1 cellular context compared by ENCODE assay signal in genomic region chr11:108551653-108552462, GRCh38.
TF ChIP-seq lines count a peak whose summit lies in the region.

No MANE protein-coding gene starts in this region.

TF ChIP-seq in GM23338, 12 proteins besides CTCF, POLR2A, EP300 and RAD21 (continued from another document):
- TF ChIP-seq, protein P1, sequence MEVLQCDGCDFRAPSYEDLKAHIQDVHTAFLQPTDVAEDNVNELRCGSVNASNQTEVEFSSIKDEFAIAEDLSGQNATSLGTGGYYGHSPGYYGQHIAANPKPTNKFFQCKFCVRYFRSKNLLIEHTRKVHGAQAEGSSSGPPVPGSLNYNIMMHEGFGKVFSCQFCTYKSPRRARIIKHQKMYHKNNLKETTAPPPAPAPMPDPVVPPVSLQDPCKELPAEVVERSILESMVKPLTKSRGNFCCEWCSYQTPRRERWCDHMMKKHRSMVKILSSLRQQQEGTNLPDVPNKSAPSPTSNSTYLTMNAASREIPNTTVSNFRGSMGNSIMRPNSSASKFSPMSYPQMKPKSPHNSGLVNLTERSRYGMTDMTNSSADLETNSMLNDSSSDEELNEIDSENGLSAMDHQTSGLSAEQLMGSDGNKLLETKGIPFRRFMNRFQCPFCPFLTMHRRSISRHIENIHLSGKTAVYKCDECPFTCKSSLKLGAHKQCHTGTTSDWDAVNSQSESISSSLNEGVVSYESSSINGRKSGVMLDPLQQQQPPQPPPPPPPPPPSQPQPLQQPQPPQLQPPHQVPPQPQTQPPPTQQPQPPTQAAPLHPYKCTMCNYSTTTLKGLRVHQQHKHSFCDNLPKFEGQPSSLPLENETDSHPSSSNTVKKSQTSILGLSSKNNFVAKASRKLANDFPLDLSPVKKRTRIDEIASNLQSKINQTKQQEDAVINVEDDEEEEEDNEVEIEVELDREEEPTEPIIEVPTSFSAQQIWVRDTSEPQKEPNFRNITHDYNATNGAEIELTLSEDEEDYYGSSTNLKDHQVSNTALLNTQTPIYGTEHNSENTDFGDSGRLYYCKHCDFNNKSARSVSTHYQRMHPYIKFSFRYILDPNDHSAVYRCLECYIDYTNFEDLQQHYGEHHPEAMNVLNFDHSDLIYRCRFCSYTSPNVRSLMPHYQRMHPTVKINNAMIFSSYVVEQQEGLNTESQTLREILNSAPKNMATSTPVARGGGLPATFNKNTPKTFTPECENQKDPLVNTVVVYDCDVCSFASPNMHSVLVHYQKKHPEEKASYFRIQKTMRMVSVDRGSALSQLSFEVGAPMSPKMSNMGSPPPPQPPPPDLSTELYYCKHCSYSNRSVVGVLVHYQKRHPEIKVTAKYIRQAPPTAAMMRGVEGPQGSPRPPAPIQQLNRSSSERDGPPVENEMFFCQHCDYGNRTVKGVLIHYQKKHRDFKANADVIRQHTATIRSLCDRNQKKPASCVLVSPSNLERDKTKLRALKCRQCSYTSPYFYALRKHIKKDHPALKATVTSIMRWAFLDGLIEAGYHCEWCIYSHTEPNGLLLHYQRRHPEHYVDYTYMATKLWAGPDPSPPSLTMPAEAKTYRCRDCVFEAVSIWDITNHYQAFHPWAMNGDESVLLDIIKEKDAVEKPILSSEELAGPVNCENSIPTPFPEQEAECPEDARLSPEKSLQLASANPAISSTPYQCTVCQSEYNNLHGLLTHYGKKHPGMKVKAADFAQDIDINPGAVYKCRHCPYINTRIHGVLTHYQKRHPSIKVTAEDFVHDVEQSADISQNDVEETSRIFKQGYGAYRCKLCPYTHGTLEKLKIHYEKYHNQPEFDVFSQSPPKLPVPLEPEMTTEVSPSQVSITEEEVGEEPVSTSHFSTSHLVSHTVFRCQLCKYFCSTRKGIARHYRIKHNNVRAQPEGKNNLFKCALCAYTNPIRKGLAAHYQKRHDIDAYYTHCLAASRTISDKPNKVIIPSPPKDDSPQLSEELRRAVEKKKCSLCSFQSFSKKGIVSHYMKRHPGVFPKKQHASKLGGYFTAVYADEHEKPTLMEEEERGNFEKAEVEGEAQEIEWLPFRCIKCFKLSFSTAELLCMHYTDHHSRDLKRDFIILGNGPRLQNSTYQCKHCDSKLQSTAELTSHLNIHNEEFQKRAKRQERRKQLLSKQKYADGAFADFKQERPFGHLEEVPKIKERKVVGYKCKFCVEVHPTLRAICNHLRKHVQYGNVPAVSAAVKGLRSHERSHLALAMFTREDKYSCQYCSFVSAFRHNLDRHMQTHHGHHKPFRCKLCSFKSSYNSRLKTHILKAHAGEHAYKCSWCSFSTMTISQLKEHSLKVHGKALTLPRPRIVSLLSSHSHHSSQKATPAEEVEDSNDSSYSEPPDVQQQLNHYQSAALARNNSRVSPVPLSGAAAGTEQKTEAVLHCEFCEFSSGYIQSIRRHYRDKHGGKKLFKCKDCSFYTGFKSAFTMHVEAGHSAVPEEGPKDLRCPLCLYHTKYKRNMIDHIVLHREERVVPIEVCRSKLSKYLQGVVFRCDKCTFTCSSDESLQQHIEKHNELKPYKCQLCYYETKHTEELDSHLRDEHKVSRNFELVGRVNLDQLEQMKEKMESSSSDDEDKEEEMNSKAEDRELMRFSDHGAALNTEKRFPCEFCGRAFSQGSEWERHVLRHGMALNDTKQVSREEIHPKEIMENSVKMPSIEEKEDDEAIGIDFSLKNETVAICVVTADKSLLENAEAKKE (CRISPR knock-in tag; IDR thresholded peaks at IDR 0.05): no peak
- TF ChIP-seq ETS1 (IDR thresholded peaks at IDR 0.05): no peak
- TF ChIP-seq POLR2AphosphoS5 (IDR thresholded peaks at IDR 0.05; ENCODE audit: low read depth): no peak
- no peak for TF ChIP-seq EZH2 (IDR thresholded peaks at IDR 0.05; ENCODE audit: low read depth, unreplicated experiment)
- TF ChIP-seq NANOG (IDR thresholded peaks at IDR 0.05; ENCODE audit: borderline replicate concordance): no peak
- no peak for TF ChIP-seq CREB1 (CRISPR knock-in tag; IDR thresholded peaks at IDR 0.05; ENCODE audit: low read depth)
- no peak for TF ChIP-seq ZNF114 (CRISPR knock-in tag; IDR thresholded peaks at IDR 0.05)
- TF ChIP-seq, protein P2, sequence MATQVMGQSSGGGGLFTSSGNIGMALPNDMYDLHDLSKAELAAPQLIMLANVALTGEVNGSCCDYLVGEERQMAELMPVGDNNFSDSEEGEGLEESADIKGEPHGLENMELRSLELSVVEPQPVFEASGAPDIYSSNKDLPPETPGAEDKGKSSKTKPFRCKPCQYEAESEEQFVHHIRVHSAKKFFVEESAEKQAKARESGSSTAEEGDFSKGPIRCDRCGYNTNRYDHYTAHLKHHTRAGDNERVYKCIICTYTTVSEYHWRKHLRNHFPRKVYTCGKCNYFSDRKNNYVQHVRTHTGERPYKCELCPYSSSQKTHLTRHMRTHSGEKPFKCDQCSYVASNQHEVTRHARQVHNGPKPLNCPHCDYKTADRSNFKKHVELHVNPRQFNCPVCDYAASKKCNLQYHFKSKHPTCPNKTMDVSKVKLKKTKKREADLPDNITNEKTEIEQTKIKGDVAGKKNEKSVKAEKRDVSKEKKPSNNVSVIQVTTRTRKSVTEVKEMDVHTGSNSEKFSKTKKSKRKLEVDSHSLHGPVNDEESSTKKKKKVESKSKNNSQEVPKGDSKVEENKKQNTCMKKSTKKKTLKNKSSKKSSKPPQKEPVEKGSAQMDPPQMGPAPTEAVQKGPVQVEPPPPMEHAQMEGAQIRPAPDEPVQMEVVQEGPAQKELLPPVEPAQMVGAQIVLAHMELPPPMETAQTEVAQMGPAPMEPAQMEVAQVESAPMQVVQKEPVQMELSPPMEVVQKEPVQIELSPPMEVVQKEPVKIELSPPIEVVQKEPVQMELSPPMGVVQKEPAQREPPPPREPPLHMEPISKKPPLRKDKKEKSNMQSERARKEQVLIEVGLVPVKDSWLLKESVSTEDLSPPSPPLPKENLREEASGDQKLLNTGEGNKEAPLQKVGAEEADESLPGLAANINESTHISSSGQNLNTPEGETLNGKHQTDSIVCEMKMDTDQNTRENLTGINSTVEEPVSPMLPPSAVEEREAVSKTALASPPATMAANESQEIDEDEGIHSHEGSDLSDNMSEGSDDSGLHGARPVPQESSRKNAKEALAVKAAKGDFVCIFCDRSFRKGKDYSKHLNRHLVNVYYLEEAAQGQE (IDR thresholded peaks at IDR 0.05; ENCODE audit: unreplicated experiment): no peak
- TF ChIP-seq EZH2phosphoT487 (IDR thresholded peaks at IDR 0.05; ENCODE audit: unreplicated experiment): no peak
- TF ChIP-seq STAT1 (IDR thresholded peaks at IDR 0.05; ENCODE audit: unreplicated experiment): no peak
